Comparison of ENCODE assay signal across 10 cellular contexts in genomic region chr16:85916141-85916890, GRCh38.
DNase-seq lines count a peak whose midpoint lies in the region; ATAC-seq, FAIRE-seq and TF ChIP-seq lines count a peak whose summit lies in the region.
"Had no signal": no experiment of that assay in that cellular context is flagged by ENCODE, and none has a peak within 500 bp of the region (broad histone marks: within the 10 kb centered on the region; RNA-seq: fewer than 3 reads in every experiment).

No MANE protein-coding gene starts in this region.

- no peaks in the 10 kb centered on the region for H3K27me3 ChIP-seq in SU-DHL-6 (ENCODE audit: low read length)

- FAIRE-seq in urothelium cell line (lab: Jason Lieb, UNC) = no peak
- FAIRE-seq: G401.6 had no signal

- ATAC-seq in HG03175 (IDR thresholded peaks at IDR 0.05; ENCODE audit: unreplicated experiment) (peak; percentile 35), HG02885 (IDR thresholded peaks at IDR 0.05; ENCODE audit: poor library complexity, unreplicated experiment) (no peak)

- TF ChIP-seq CTCF in SU-DHL-6 (IDR thresholded peaks at IDR 0.05; ENCODE audit: insufficient read depth, low read length, poor library complexity, severe bottlenecking) = no peak

- peaks cover 53% of the 10 kb centered on the region for H3F3A ChIP-seq in SU-DHL-6 (ENCODE audit: insufficient read depth)

- peaks cover 52% of the 10 kb centered on the region for H3K36me3 ChIP-seq in SU-DHL-6 (ENCODE audit: low read length)

- H3K4me3 ChIP-seq in SU-DHL-6 (ENCODE audit: insufficient read depth, low read length, poor library complexity, severe bottlenecking) = no peak overlapping the region

- H3K9ac ChIP-seq in SU-DHL-6 (ENCODE audit: low read length) = no peak overlapping the region

- H2AFZ ChIP-seq in SU-DHL-6 (ENCODE audit: low read depth, low read length, severe bottlenecking) = no peak overlapping the region

- H3K4me2 ChIP-seq in SU-DHL-6 (ENCODE audit: low read depth, low read length, poor library complexity, severe bottlenecking) = no peak overlapping the region

- H3K79me2 ChIP-seq in SU-DHL-6 (ENCODE audit: insufficient read depth, low read length) = peaks cover 43% of the 10 kb centered on the region

- peaks cover 14% of the 10 kb centered on the region for H4K20me1 ChIP-seq in SU-DHL-6 (ENCODE audit: low read depth, low read length)

- no peaks in the 10 kb centered on the region for H3K9me2 ChIP-seq in SU-DHL-6 (replicated peaks; ENCODE audit: insufficient read depth, low read length)

- peak; percentile 1 for DNase-seq in foreskin melanocyte
- peak; percentile 24 for DNase-seq in pons (ENCODE audit: low spot score)
- no peak for DNase-seq in hypothalamus (lab: John Stamatoyannopoulos, UW)
- DNase-seq in putamen (ENCODE audit: low spot score) = no peak
- no peak for DNase-seq in urothelium cell line (ENCODE audit: low spot score)
- DNase-seq: MM.1S had no signal

- H3K9me3 ChIP-seq in SU-DHL-6 (ENCODE audit: insufficient read depth, low read length) = no peaks in the 10 kb centered on the region

- peak overlapping the region; percentile 47 for H3K27ac ChIP-seq in SU-DHL-6 (ENCODE audit: low read depth, low read length)

Comparison
In these comparisons a context has a peak if more than half of its experiments do, and no peak if none do; other contexts are left out.
1. DNase-seq: peak in foreskin melanocyte (single experiment) and pons (single experiment); none in hypothalamus (0 of 51), putamen (single experiment) and urothelium cell line (single experiment).